1 cellular context compared by ENCODE assay signal in the genomic region with DNA sequence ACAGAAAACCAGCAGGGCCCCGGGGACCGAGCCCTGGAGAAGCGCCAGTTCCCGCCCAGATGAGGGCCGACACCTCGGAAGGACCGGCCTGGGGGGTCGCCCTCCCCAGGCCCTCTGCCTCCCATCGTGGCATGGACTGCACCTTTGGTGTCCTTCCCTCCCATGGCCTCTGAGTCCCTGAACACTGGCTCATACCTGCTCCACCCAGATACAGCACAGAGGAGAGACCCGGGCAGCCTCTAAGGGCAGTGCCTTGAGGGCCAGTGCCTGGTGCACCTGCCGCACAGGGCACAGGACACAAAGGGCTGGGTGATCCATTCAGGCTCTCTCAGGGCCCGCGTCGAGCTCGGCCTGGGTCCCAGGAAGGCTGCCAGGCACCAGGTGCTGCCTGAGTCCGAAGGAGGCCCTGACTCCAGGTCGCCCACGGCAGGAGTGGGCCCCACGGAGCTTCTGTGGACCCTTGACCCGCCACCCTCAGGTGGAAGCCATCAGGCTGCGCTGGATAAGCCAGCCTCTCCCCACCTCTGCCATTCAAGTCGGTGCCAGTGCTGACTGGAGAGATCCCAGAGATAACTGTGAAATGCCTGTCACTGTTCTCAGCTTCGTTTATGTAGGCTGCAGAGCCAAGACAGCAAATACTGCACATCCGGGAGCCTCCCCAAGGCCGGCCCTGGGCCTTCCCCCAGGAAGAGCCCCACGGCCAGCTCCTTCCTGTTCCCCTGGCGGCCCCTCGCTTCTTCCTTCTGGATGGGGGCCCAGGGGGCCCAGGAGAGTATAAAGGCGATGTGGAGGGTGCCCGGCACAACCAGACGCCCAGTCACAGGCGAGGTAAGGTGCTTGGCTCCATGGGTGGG.
TF ChIP-seq lines count a peak whose summit lies in the region.

Gene ZG16B, plus strand, starts transcription at position 803 of the 854 bp plus-strand sequence. CDS start 139 bp downstream, outside the sequence.

TF ChIP-seq in HepG2, 621 proteins besides CTCF, POLR2A, EP300 and RAD21 (continues in another document):
- TF ChIP-seq ATF7 (IDR thresholded peaks at IDR 0.05) (no peak), ATF7 (CRISPR knock-in tag; IDR thresholded peaks at IDR 0.05) (no peak), HOXA3 (CRISPR knock-in tag; IDR thresholded peaks at IDR 0.05) (no peak), TERF1 (CRISPR knock-in tag; IDR thresholded peaks at IDR 0.05) (no peak), BRCA1 (CRISPR knock-in tag; IDR thresholded peaks at IDR 0.05) (no peak), ZMAT3 (CRISPR knock-in tag; conservative IDR thresholded peaks at IDR 0.05) (peak; percentile 19; the same call in 1 of the 2 replicates), KDM4B (CRISPR knock-in tag; IDR thresholded peaks at IDR 0.05) (no peak), NFE2L2 (IDR thresholded peaks at IDR 0.05; ENCODE audit: low read length) (no peak), MATR3 (CRISPR knock-in tag; IDR thresholded peaks at IDR 0.05) (no peak), PBX3 (CRISPR knock-in tag; IDR thresholded peaks at IDR 0.05; ENCODE audit: borderline replicate concordance) (no peak), NFYB (CRISPR knock-in tag; IDR thresholded peaks at IDR 0.05) (no peak), ZNF605 (CRISPR knock-in tag; IDR thresholded peaks at IDR 0.05) (no peak), ZNF761 (CRISPR knock-in tag; conservative IDR thresholded peaks at IDR 0.05) (no peak), CEBPB (IDR thresholded peaks at IDR 0.05; ENCODE audit: borderline replicate concordance, low read depth, low read length) (no peak), SIN3B (IDR thresholded peaks at IDR 0.05; ENCODE audit: low read length) (no peak), ETS1 (CRISPR knock-in tag; IDR thresholded peaks at IDR 0.05) (no peak), PTBP1 (IDR thresholded peaks at IDR 0.05; ENCODE audit: low read depth, low read length, poor library complexity, severe bottlenecking) (no peak), REL (CRISPR knock-in tag; conservative IDR thresholded peaks at IDR 0.05) (no peak), POLR2AphosphoS5 (IDR thresholded peaks at IDR 0.05; ENCODE audit: low read depth, low read length) (no peak), ZNF276 (CRISPR knock-in tag; IDR thresholded peaks at IDR 0.05; ENCODE audit: low read depth) (no peak), ZEB1 (IDR thresholded peaks at IDR 0.05; ENCODE audit: insufficient replicate concordance, low read depth) (no peak), SMYD3 (CRISPR knock-in tag; IDR thresholded peaks at IDR 0.05) (no peak), RERE (CRISPR knock-in tag; IDR thresholded peaks at IDR 0.05; ENCODE audit: low read depth) (no peak), MLLT10 (CRISPR knock-in tag; IDR thresholded peaks at IDR 0.05) (no peak), SMAD1 (CRISPR knock-in tag; IDR thresholded peaks at IDR 0.05; ENCODE audit: borderline replicate concordance, low read depth) (no peak), PLRG1 (conservative IDR thresholded peaks at IDR 0.05) (no peak), LCORL (IDR thresholded peaks at IDR 0.05) (no peak), LCORL (CRISPR knock-in tag; IDR thresholded peaks at IDR 0.05) (no peak), SAFB2 (CRISPR knock-in tag; IDR thresholded peaks at IDR 0.05; ENCODE audit: borderline replicate concordance, low read depth) (no peak), HMG20A (CRISPR knock-in tag; IDR thresholded peaks at IDR 0.05; ENCODE audit: borderline replicate concordance) (no peak; the same call in 1 of the 2 replicates), SETDB1 (CRISPR knock-in tag; IDR thresholded peaks at IDR 0.05; ENCODE audit: borderline replicate concordance) (no peak), SYNCRIP (IDR thresholded peaks at IDR 0.05; ENCODE audit: insufficient read depth, low read depth, low read length) (no peak), SAP130 (CRISPR knock-in tag; IDR thresholded peaks at IDR 0.05; ENCODE audit: low read depth) (peak; percentile 55; the same call in 1 of the 2 replicates), MYNN (CRISPR knock-in tag; IDR thresholded peaks at IDR 0.05; ENCODE audit: low read depth) (no peak), KLF13 (CRISPR knock-in tag; IDR thresholded peaks at IDR 0.05) (no peak), KDM5B (CRISPR knock-in tag; IDR thresholded peaks at IDR 0.05; ENCODE audit: borderline replicate concordance) (0 out of 2 replicates have a peak, but pooled peaks have one; percentile 42), ZNF768 (CRISPR knock-in tag; IDR thresholded peaks at IDR 0.05) (no peak)
- TF ChIP-seq, protein P1, sequence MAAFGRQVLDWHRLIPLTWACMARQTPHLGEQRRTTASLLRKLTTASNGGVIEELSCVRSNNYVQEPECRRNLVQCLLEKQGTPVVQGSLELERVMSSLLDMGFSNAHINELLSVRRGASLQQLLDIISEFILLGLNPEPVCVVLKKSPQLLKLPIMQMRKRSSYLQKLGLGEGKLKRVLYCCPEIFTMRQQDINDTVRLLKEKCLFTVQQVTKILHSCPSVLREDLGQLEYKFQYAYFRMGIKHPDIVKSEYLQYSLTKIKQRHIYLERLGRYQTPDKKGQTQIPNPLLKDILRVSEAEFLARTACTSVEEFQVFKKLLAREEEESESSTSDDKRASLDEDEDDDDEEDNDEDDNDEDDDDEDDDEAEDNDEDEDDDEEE (CRISPR knock-in tag; IDR thresholded peaks at IDR 0.05): peak; percentile 40; the same call in 1 of the 2 replicates
- TF ChIP-seq, protein P2, sequence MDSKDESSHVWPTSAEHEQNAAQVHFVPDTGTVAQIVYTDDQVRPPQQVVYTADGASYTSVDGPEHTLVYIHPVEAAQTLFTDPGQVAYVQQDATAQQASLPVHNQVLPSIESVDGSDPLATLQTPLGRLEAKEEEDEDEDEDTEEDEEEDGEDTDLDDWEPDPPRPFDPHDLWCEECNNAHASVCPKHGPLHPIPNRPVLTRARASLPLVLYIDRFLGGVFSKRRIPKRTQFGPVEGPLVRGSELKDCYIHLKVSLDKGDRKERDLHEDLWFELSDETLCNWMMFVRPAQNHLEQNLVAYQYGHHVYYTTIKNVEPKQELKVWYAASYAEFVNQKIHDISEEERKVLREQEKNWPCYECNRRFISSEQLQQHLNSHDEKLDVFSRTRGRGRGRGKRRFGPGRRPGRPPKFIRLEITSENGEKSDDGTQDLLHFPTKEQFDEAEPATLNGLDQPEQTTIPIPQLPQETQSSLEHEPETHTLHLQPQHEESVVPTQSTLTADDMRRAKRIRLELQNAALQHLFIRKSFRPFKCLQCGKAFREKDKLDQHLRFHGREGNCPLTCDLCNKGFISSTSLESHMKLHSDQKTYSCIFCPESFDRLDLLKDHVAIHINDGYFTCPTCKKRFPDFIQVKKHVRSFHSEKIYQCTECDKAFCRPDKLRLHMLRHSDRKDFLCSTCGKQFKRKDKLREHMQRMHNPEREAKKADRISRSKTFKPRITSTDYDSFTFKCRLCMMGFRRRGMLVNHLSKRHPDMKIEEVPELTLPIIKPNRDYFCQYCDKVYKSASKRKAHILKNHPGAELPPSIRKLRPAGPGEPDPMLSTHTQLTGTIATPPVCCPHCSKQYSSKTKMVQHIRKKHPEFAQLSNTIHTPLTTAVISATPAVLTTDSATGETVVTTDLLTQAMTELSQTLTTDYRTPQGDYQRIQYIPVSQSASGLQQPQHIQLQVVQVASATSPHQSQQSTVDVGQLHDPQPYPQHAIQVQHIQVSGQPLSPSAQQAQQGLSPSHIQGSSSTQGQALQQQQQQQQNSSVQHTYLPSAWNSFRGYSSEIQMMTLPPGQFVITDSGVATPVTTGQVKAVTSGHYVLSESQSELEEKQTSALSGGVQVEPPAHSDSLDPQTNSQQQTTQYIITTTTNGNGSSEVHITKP (CRISPR knock-in tag; IDR thresholded peaks at IDR 0.05; ENCODE audit: low read depth): no peak
- TF ChIP-seq, protein P3, sequence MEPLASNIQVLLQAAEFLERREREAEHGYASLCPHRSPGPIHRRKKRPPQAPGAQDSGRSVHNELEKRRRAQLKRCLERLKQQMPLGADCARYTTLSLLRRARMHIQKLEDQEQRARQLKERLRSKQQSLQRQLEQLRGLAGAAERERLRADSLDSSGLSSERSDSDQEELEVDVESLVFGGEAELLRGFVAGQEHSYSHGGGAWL (CRISPR knock-in tag; IDR thresholded peaks at IDR 0.05): peak; percentile 46; the same call in 1 of the 2 replicates
